In the genomic region with DNA sequence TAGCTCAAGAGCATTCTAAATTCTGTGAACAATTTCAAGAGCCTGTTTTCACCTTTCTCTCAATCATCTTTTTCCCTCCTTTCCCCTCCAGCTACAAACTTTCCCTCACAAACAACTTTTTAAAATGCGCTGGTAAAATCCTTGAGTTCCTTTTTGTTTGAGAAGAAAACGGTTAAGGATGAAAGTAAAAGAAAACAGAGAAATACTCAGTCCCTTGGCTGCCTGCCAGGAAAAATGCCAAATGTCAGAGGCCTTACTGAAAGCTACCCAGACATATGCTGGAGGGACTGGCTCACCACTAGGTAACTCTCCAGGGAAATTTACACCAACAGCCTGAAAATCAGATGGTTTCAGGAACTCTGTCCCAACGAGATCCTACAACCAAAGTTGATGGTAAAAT, we compare ENCODE assay signal across 9 cellular contexts. TPM values are rescaled to one million over a fixed set of nuclear protein-coding genes. Genes with fewer than 3 reads are reported as not detected.
DNase-seq lines count a peak whose midpoint lies in the region; ATAC-seq and TF ChIP-seq lines count a peak whose summit lies in the region.
"Had no signal": no experiment of that assay in that cellular context is flagged by ENCODE, and none has a peak within 500 bp of the region (broad histone marks: within the 10 kb centered on the region; RNA-seq: fewer than 3 reads in every experiment).

No MANE protein-coding gene starts in this region.

- no TSS peak for BruUV-seq in OCI-LY7 (replicated peaks; lab: Mats Ljungman, UMichigan)

- CTCF ChIA-PET in OCI-LY7 (lab: Charles Lee; ENCODE audit: unreplicated experiment), result no interaction called here

- intact Hi-C loops in OCI-LY7 (cut with micrococcal nuclease; ENCODE audit: unreplicated experiment) (no loop called here), sciatic nerve (cut with DNase I) (no loop called here)

- H3K27ac ChIP-seq in OCI-LY7 (ENCODE audit: low read depth, low read length, poor library complexity, severe bottlenecking), result no peak overlapping the region
- H3K27ac ChIP-seq: upper lobe of left lung had no signal

- DNase-seq in activated CD4-positive, alpha-beta T cell treated with anti-CD3 and anti-CD28 coated beads for 24 hours (ENCODE audit: low read depth in 2 of 2), result peak; percentile 23 to 38
- DNase-seq in activated CD4-positive, alpha-beta T cell treated with anti-CD3 and anti-CD28 coated beads for 1 hour, result no peak
- peak; percentile 22 for DNase-seq in OCI-LY7 (ENCODE audit: low spot score)
- DNase-seq in choroid plexus epithelial cell (ENCODE audit: low read depth), result peak; percentile 79
- peak; percentile 90 for DNase-seq in sciatic nerve (ENCODE audit: low spot score)
- no peak for DNase-seq in COLO829 (ENCODE audit: low spot score)

- peaks cover 9% of the 10 kb centered on the region for H3K4me1 ChIP-seq in OCI-LY7 (ENCODE audit: insufficient read depth, low read length, poor library complexity, severe bottlenecking)

- POLR2A ChIA-PET in OCI-LY7 (lab: Charles Lee), result interaction anchor here (0.5 to 3.4 kb wide), 4 partner anchors 10 to 312 kb away, joined by 4 to 18 read pairs (median 6); no protein-coding TSS in a partner anchor

- no peaks in the 10 kb centered on the region for H4K20me1 ChIP-seq in OCI-LY7 (ENCODE audit: insufficient read depth, low read length)

- peak; percentile 66 for ATAC-seq in sciatic nerve
- ATAC-seq in HG02763 (IDR thresholded peaks at IDR 0.05; ENCODE audit: unreplicated experiment), result no peak
- no peak for ATAC-seq in HG03175 (IDR thresholded peaks at IDR 0.05; ENCODE audit: unreplicated experiment)

- no peak overlapping the region for H2AFZ ChIP-seq in OCI-LY7 (ENCODE audit: low read length)

- no peaks in the 10 kb centered on the region for H3K9me2 ChIP-seq in OCI-LY7 (ENCODE audit: insufficient read depth, low read length)

- H3K4me3 ChIP-seq in OCI-LY7 (ENCODE audit: low read depth, low read length, poor library complexity, severe bottlenecking) (no peak overlapping the region), choroid plexus epithelial cell (ENCODE audit: low read depth, low read length) (no peak overlapping the region)
- H3K4me3 ChIP-seq: upper lobe of left lung had no signal

- H3K79me2 ChIP-seq in OCI-LY7 (ENCODE audit: insufficient read depth, low read depth, low read length), result no peaks in the 10 kb centered on the region

- no peaks in the 10 kb centered on the region for H3K36me3 ChIP-seq in OCI-LY7 (ENCODE audit: insufficient read depth, low read length)
- H3K36me3 ChIP-seq: upper lobe of left lung had no signal

- no peak for TF ChIP-seq CTCF in OCI-LY7 (conservative IDR thresholded peaks at IDR 0.05; ENCODE audit: low read length)
- TF ChIP-seq CTCF in choroid plexus epithelial cell (conservative IDR thresholded peaks at IDR 0.05; ENCODE audit: low read depth, low read length), result no peak

- no peaks in the 10 kb centered on the region for H3K9me3 ChIP-seq in OCI-LY7 (ENCODE audit: low read length)
- H3K9me3 ChIP-seq: upper lobe of left lung had no signal

- H3K4me2 ChIP-seq in OCI-LY7 (ENCODE audit: low read length), result no peak overlapping the region

RNA-seq across cellular contexts. Expression of a gene that starts 11.0 kb away (rescaled TPM):
- total RNA-seq in OCI-LY7 (2014; rRNA removed; shearing (Covaris generic)), result 270 and 443 TPM in 2 replicates
- total RNA-seq in OCI-LY7 (2022), result 369 and 410 TPM in 2 replicates
- 152 TPM for total RNA-seq in sciatic nerve

Comparison
In these comparisons a context has a peak if more than half of its experiments do, and no peak if none do; other contexts are left out.
1. DNase-seq: peak in activated CD4-positive, alpha-beta T cell treated with anti-CD3 and anti-CD28 coated beads for 24 hours (2 of 2), OCI-LY7 (single experiment), choroid plexus epithelial cell (single experiment) and sciatic nerve (single experiment); none in activated CD4-positive, alpha-beta T cell treated with anti-CD3 and anti-CD28 coated beads for 1 hour (single experiment) and COLO829 (single experiment).